ENCODE assay signal across 15 cellular contexts in the genomic region with DNA sequence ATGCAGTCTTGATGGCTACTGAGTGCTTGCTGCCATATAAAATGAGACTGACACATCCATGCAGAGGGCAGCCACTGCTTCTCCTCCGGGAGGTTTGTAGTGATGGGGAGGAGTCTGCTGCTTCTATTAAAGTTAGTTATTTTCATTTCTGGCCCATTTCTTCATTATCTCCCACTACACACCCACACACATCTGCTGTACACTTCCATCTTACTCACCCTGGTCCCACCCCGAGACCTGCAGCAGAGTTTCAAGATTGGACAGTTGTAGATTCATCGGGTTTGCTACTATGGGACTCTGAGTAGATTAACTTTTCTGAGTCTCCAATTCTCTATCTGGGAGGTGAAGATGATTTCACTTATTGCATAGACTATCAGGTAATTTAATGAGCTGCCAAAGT.
DNase-seq lines count a peak whose midpoint lies in the region; TF ChIP-seq lines count a peak whose summit lies in the region.
"Had no signal": no experiment of that assay in that cellular context is flagged by ENCODE, and none has a peak within 500 bp of the region (broad histone marks: within the 10 kb centered on the region; RNA-seq: fewer than 3 reads in every experiment).

No MANE protein-coding gene starts in this region.

- TF ChIP-seq CTCF in fibroblast of mammary gland (conservative IDR thresholded peaks at IDR 0.05; ENCODE audit: control insufficient read depth, insufficient read depth, low read depth, low read length): no peak

- H3K27ac Mint-ChIP-seq in activated CD4-positive, alpha-beta T cell treated with anti-CD3 and anti-CD28 coated beads, Interleukin-2, amount 10 ng/mL, durations not matched to agents 24 days and 14 days: no peak overlapping the region
- no peak overlapping the region for H3K27ac Mint-ChIP-seq in activated CD4-positive, alpha-beta T cell treated with anti-CD3 and anti-CD28 coated beads, Interleukin-2, amount 10 ng/mL, durations not matched to agents 7 days and 5 days
- H3K27ac Mint-ChIP-seq: B cell; CD4-positive, alpha-beta T cell; CD8-positive, alpha-beta T cell had no signal

- H3K36me3 Mint-ChIP-seq in activated CD4-positive, alpha-beta T cell treated with anti-CD3 and anti-CD28 coated beads, Interleukin-2, amount 10 ng/mL, durations not matched to agents 24 days and 14 days (ENCODE audit: low read depth): no peaks in the 10 kb centered on the region
- H3K36me3 Mint-ChIP-seq in activated CD4-positive, alpha-beta T cell treated with anti-CD3 and anti-CD28 coated beads, Interleukin-2, amount 10 ng/mL, durations not matched to agents 7 days and 5 days (ENCODE audit: low read depth): no peaks in the 10 kb centered on the region
- H3K36me3 Mint-ChIP-seq: CD8-positive, alpha-beta T cell had no signal

- no peak overlapping the region for H3K4me3 ChIP-seq in fibroblast of mammary gland (ENCODE audit: control insufficient read depth, low read depth, low read length)
- H3K4me3 ChIP-seq: A549; BLaER1 treated with 17β-estradiol and CSF1 and Interleukin-3, amounts not matched to agents 10 nM and 100 nM had no signal

- no peak overlapping the region for H3K4me3 Mint-ChIP-seq in activated CD4-positive, alpha-beta T cell treated with anti-CD3 and anti-CD28 coated beads, Interleukin-2, amount 10 ng/mL, durations not matched to agents 24 days and 14 days
- H3K4me3 Mint-ChIP-seq in activated CD4-positive, alpha-beta T cell treated with anti-CD3 and anti-CD28 coated beads, Interleukin-2, amount 10 ng/mL, durations not matched to agents 7 days and 5 days: no peak overlapping the region
- H3K4me3 Mint-ChIP-seq: B cell; CD4-positive, alpha-beta T cell; CD8-positive, alpha-beta T cell had no signal

- POLR2A ChIA-PET in activated CD4-positive, alpha-beta T cell treated with anti-CD3 and anti-CD28 coated beads, Interleukin-2, amount 10 ng/mL, durations not matched to agents 7 days and 5 days (lab: Charles Lee): no interaction called here

- peak; percentile 14 for DNase-seq in activated CD4-positive, alpha-beta T cell treated with anti-CD3 and anti-CD28 coated beads, Interleukin-2, amount 10 ng/mL, durations not matched to agents 24 days and 14 days
- DNase-seq in activated CD4-positive, alpha-beta T cell treated with anti-CD3 and anti-CD28 coated beads, Interleukin-2, amount 10 ng/mL, durations not matched to agents 7 days and 5 days: no peak
- peak; percentile 25 for DNase-seq in fibroblast of mammary gland (ENCODE audit: low read depth)
- DNase-seq in inferior parietal cortex (ENCODE audit: extremely low spot score): no peak
- no peak for DNase-seq in SKM-1 (lab: John Stamatoyannopoulos, UW; ENCODE audit: unreplicated experiment)
- DNase-seq: AML-193; Caco-2; Calu3; CD4-positive, alpha-beta T cell; CD8-positive, alpha-beta T cell; DMS79 treated with DMSO at 0.1 percent for 48 hours; GF-D8 had no signal

- H3K9me3 Mint-ChIP-seq in activated CD4-positive, alpha-beta T cell treated with anti-CD3 and anti-CD28 coated beads, Interleukin-2, amount 10 ng/mL, durations not matched to agents 24 days and 14 days: no peaks in the 10 kb centered on the region
- no peaks in the 10 kb centered on the region for H3K9me3 Mint-ChIP-seq in activated CD4-positive, alpha-beta T cell treated with anti-CD3 and anti-CD28 coated beads, Interleukin-2, amount 10 ng/mL, durations not matched to agents 7 days and 5 days
- H3K9me3 Mint-ChIP-seq: CD4-positive, alpha-beta T cell; CD8-positive, alpha-beta T cell had no signal

- H3K4me1 Mint-ChIP-seq in activated CD4-positive, alpha-beta T cell treated with anti-CD3 and anti-CD28 coated beads, Interleukin-2, amount 10 ng/mL, durations not matched to agents 24 days and 14 days: no peaks in the 10 kb centered on the region
- no peaks in the 10 kb centered on the region for H3K4me1 Mint-ChIP-seq in activated CD4-positive, alpha-beta T cell treated with anti-CD3 and anti-CD28 coated beads, Interleukin-2, amount 10 ng/mL, durations not matched to agents 7 days and 5 days
- H3K4me1 Mint-ChIP-seq: B cell had no signal

- H3K27me3 Mint-ChIP-seq in activated CD4-positive, alpha-beta T cell treated with anti-CD3 and anti-CD28 coated beads, Interleukin-2, amount 10 ng/mL, durations not matched to agents 24 days and 14 days: no peaks in the 10 kb centered on the region
- H3K27me3 Mint-ChIP-seq in activated CD4-positive, alpha-beta T cell treated with anti-CD3 and anti-CD28 coated beads, Interleukin-2, amount 10 ng/mL, durations not matched to agents 7 days and 5 days: no peaks in the 10 kb centered on the region
- H3K27me3 Mint-ChIP-seq: B cell; CD4-positive, alpha-beta T cell had no signal

- CTCF ChIA-PET in activated CD4-positive, alpha-beta T cell treated with anti-CD3 and anti-CD28 coated beads, Interleukin-2, amount 10 ng/mL, durations not matched to agents 7 days and 5 days (lab: Charles Lee): no interaction called here

- intact Hi-C loops in activated CD4-positive, alpha-beta T cell treated with anti-CD3 and anti-CD28 coated beads, Interleukin-2, amount 10 ng/mL, durations not matched to agents 24 days and 14 days (cut with micrococcal nuclease): no loop called here

Comparison
In these comparisons a context has a peak if more than half of its experiments do, and no peak if none do; other contexts are left out.
1. DNase-seq: peak in activated CD4-positive, alpha-beta T cell treated with anti-CD3 and anti-CD28 coated beads, Interleukin-2, amount 10 ng/mL, durations not matched to agents 24 days and 14 days (single experiment) and fibroblast of mammary gland (single experiment); none in activated CD4-positive, alpha-beta T cell treated with anti-CD3 and anti-CD28 coated beads, Interleukin-2, amount 10 ng/mL, durations not matched to agents 7 days and 5 days (single experiment), inferior parietal cortex (single experiment) and SKM-1 (single experiment).